In genomic region chr7:138247081-138247480, GRCh38 we compare ENCODE assay signal across 17 cellular contexts.
"Had no signal": no experiment of that assay in that cellular context is flagged by ENCODE, and none has a peak within 500 bp of the region (broad histone marks: within the 10 kb centered on the region; RNA-seq: fewer than 3 reads in every experiment).

No MANE protein-coding gene starts in this region.

- H3K27ac Mint-ChIP-seq: activated CD4-positive, alpha-beta memory T cell treated with anti-CD3 and anti-CD28 coated beads, Interleukin-2, amount 10 ng/mL, durations not matched to agents 7 days and 5 days; activated CD4-positive, alpha-beta T cell treated with anti-CD3 and anti-CD28 coated beads for 36 hours; immature natural killer cell; naive thymus-derived CD8-positive, alpha-beta T cell had no signal

- H3K4me1 Mint-ChIP-seq: activated CD4-positive, alpha-beta memory T cell treated with anti-CD3 and anti-CD28 coated beads, Interleukin-2, amount 10 ng/mL, durations not matched to agents 7 days and 5 days; activated CD4-positive, alpha-beta T cell treated with anti-CD3 and anti-CD28 coated beads for 36 hours; immature natural killer cell; naive thymus-derived CD8-positive, alpha-beta T cell had no signal

- H3K9me3 ChIP-seq: thyroid gland had no signal

- DNase-seq: activated CD4-positive, alpha-beta memory T cell treated with anti-CD3 and anti-CD28 coated beads, Interleukin-2, amount 10 ng/mL, durations not matched to agents 7 days and 5 days; activated CD4-positive, alpha-beta T cell treated with anti-CD3 and anti-CD28 coated beads for 36 hours; activated naive CD4-positive, alpha-beta T cell; activated T-cell treated with anti-CD3 and anti-CD28 coated beads, Interleukin-2, amount 50 U/mL, for 48 hours; caudate nucleus; cortex of kidney; effector memory CD4-positive, alpha-beta T cell; hypothalamus; immature natural killer cell; lower lobe of right lung; mucosa of descending colon; naive thymus-derived CD8-positive, alpha-beta T cell; stimulated activated CD4-positive, alpha-beta T cell treated with anti-CD3 and anti-CD28 coated beads, Interleukin-15, amount 100 ng/mL, for 24 hours; stimulated activated CD4-positive, alpha-beta T cell treated with anti-CD3 and anti-CD28 coated beads, Interleukin-4, amount 100 ng/mL, for 24 hours; T-helper 9 cell; thyroid gland had no signal

- ATAC-seq: activated CD4-positive, alpha-beta T cell treated with anti-CD3 and anti-CD28 coated beads for 36 hours; lower lobe of right lung; mucosa of descending colon; naive thymus-derived CD8-positive, alpha-beta T cell had no signal

- H3K4me3 Mint-ChIP-seq: activated CD4-positive, alpha-beta memory T cell treated with anti-CD3 and anti-CD28 coated beads, Interleukin-2, amount 10 ng/mL, durations not matched to agents 7 days and 5 days; activated CD4-positive, alpha-beta T cell treated with anti-CD3 and anti-CD28 coated beads for 36 hours; immature natural killer cell; naive thymus-derived CD8-positive, alpha-beta T cell had no signal

- H3K4me3 ChIP-seq: ascending aorta, lower lobe of right lung, mucosa of descending colon, thyroid gland had no signal

- H3K27me3 ChIP-seq: ascending aorta, thyroid gland had no signal

- H3K27me3 Mint-ChIP-seq: activated CD4-positive, alpha-beta memory T cell treated with anti-CD3 and anti-CD28 coated beads, Interleukin-2, amount 10 ng/mL, durations not matched to agents 7 days and 5 days; activated CD4-positive, alpha-beta T cell treated with anti-CD3 and anti-CD28 coated beads for 36 hours had no signal

- H3K36me3 ChIP-seq: ascending aorta, lower lobe of right lung, thyroid gland had no signal

- H3K27ac ChIP-seq: ascending aorta, lower lobe of right lung, thyroid gland had no signal

- H3K4me1 ChIP-seq: ascending aorta, lower lobe of right lung, thyroid gland had no signal

- H3K36me3 Mint-ChIP-seq: immature natural killer cell had no signal
